In genomic region chr10:3422282-3422681, GRCh38 we compare ENCODE assay signal across 27 cellular contexts.
DNase-seq lines count a peak whose midpoint lies in the region; ATAC-seq and TF ChIP-seq lines count a peak whose summit lies in the region.
"Had no signal": no experiment of that assay in that cellular context is flagged by ENCODE, and none has a peak within 500 bp of the region (broad histone marks: within the 10 kb centered on the region; RNA-seq: fewer than 3 reads in every experiment).

No MANE protein-coding gene starts in this region.

- peak; percentile 52 for ATAC-seq in DND-41 (ENCODE audit: insufficient read depth, low read depth)
- ATAC-seq in activated T-helper 17 cell treated with anti-CD3 and anti-CD28 coated beads, Interleukin-2, amount 50 U/mL, for 72 hours (replicated peaks) = no peak
- no peak for ATAC-seq in natural killer cell treated with Interleukin-12 subunit alpha and Interleukin-12 subunit beta and Interleukin-15 and Interleukin-18, amount 100 ng/mL, for 72 hours
- ATAC-seq in HG03432 (IDR thresholded peaks at IDR 0.05; ENCODE audit: unreplicated experiment) = no peak
- no peak for ATAC-seq in HG03457 (IDR thresholded peaks at IDR 0.05; ENCODE audit: unreplicated experiment)
- ATAC-seq: HCT116, HepG2, K562, PC-3 had no signal

- no peaks in the 10 kb centered on the region for H3K27me3 ChIP-seq in A673 (replicated peaks; ENCODE audit: insufficient read depth, low read depth, low read length, poor library complexity)
- H3K27me3 ChIP-seq in DND-41 (ENCODE audit: insufficient read depth, low read length, poor library complexity) = no peaks in the 10 kb centered on the region

- no peaks in the 10 kb centered on the region for H3K9me3 ChIP-seq in A673 (ENCODE audit: low read depth, low read length, poor library complexity, severe bottlenecking)
- no peaks in the 10 kb centered on the region for H3K9me3 ChIP-seq in DND-41 (ENCODE audit: insufficient read depth, low read length, severe bottlenecking)
- H3K9me3 ChIP-seq: A549, SK-N-SH had no signal

- H3K4me1 ChIP-seq in A673 (ENCODE audit: insufficient read depth, low read length, poor library complexity, severe bottlenecking) (peaks cover 43% of the 10 kb centered on the region), DND-41 (ENCODE audit: insufficient read depth, low read length) (peaks cover 20% of the 10 kb centered on the region)

- H3K9ac ChIP-seq in DND-41 (ENCODE audit: low read depth, low read length) = no peak overlapping the region
- H3K9ac ChIP-seq: SK-N-SH had no signal

- H3K27ac Mint-ChIP-seq in activated T-helper 17 cell treated with anti-CD3 and anti-CD28 coated beads, Interleukin-2, amount 50 U/mL, for 72 hours = peak overlapping the region; percentile 39
- H3K27ac Mint-ChIP-seq in natural killer cell treated with Interleukin-12 subunit alpha and Interleukin-12 subunit beta and Interleukin-15 and Interleukin-18, amount 100 ng/mL, for 72 hours = peak overlapping the region; percentile 57 to 60
- H3K27ac Mint-ChIP-seq in CD14-positive monocyte = no peak overlapping the region

- no peak overlapping the region for H3K4me3 ChIP-seq in A673 (ENCODE audit: low read depth, low read length, poor library complexity, severe bottlenecking)
- H3K4me3 ChIP-seq in DND-41 (ENCODE audit: low read depth in 1 of 2, low read length in 2 of 2) = no peak overlapping the region
- H3K4me3 ChIP-seq: A549, K562 had no signal

- no peak overlapping the region for H2AFZ ChIP-seq in DND-41 (ENCODE audit: low read depth, low read length)

- no peak for TF ChIP-seq CTCF in A673 (conservative IDR thresholded peaks at IDR 0.05; ENCODE audit: low read depth, low read length)
- TF ChIP-seq CTCF in DND-41 (IDR thresholded peaks at IDR 0.05; ENCODE audit: borderline replicate concordance, extremely low read depth, low read length, poor library complexity, severe bottlenecking) = no peak
- TF ChIP-seq CTCF in CD14-positive monocyte (IDR thresholded peaks at IDR 0.05) = no peak

- DNase-seq in A673 (ENCODE audit: low spot score) (no peak), DND-41 (peak; percentile 30), CD14-positive monocyte (ENCODE audit: low spot score) (no peak)
- DNase-seq in natural killer cell treated with Interleukin-12 subunit alpha and Interleukin-12 subunit beta and Interleukin-15 and Interleukin-18, amount 100 ng/mL, for 72 hours (ENCODE audit: low spot score) = no peak
- DNase-seq: C1 segment of cervical spinal cord; CD8-positive, alpha-beta memory T cell; DMS 273 treated with DMSO at 0.1 percent for 48 hours; DMS79; GF-D8; Kasumi-1; NCI-H1092 treated with DMSO at 0.1 percent for 48 hours; NCI-H1436; NCI-H187; NCI-H2081 treated with DMSO at 0.1 percent for 48 hours; NCI-H2171; NCI-H226; NCI-H510A treated with DMSO at 0.1 percent for 48 hours; NCI-H774; PC-3; SK-N-SH had no signal

- H4K20me1 ChIP-seq in DND-41 (ENCODE audit: insufficient read depth, low read length) = no peaks in the 10 kb centered on the region

- peak overlapping the region; percentile 8 for H3K27ac ChIP-seq in A673 (ENCODE audit: low read depth, low read length, poor library complexity, severe bottlenecking)
- H3K27ac ChIP-seq in DND-41 (ENCODE audit: low read length) = no peak overlapping the region
- H3K27ac ChIP-seq: A549 had no signal

- peaks cover 22% of the 10 kb centered on the region for H3K4me1 Mint-ChIP-seq in activated T-helper 17 cell treated with anti-CD3 and anti-CD28 coated beads, Interleukin-2, amount 50 U/mL, for 72 hours
- H3K4me1 Mint-ChIP-seq in natural killer cell treated with Interleukin-12 subunit alpha and Interleukin-12 subunit beta and Interleukin-15 and Interleukin-18, amount 100 ng/mL, for 72 hours (ENCODE audit: low read depth in 2 of 2) = peaks cover 22 to 57% of the 10 kb centered on the region in 2 donors
- H3K4me1 Mint-ChIP-seq in CD14-positive monocyte = peaks cover 20% of the 10 kb centered on the region

- no peaks in the 10 kb centered on the region for H3K27me3 Mint-ChIP-seq in activated T-helper 17 cell treated with anti-CD3 and anti-CD28 coated beads, Interleukin-2, amount 50 U/mL, for 72 hours
- H3K27me3 Mint-ChIP-seq in natural killer cell treated with Interleukin-12 subunit alpha and Interleukin-12 subunit beta and Interleukin-15 and Interleukin-18, amount 100 ng/mL, for 72 hours = peaks cover 0 to 15% of the 10 kb centered on the region in 2 donors
- H3K27me3 Mint-ChIP-seq in CD14-positive monocyte (ENCODE audit: low read depth in 3 of 3) = peaks cover 0 to 12% (median 9%) of the 10 kb centered on the region in 3 donors

- CTCF ChIA-PET in A673 (lab: Charles Lee) = no interaction called here

- POLR2A ChIA-PET in A673 (lab: Charles Lee; ENCODE audit: low non-redundant PET) = no interaction called here

- intact Hi-C loops in A673 (cut with micrococcal nuclease; ENCODE audit: unreplicated experiment) (no loop called here), CD14-positive monocyte (cut with micrococcal nuclease) (no loop called here)

- H3K4me3 Mint-ChIP-seq in activated T-helper 17 cell treated with anti-CD3 and anti-CD28 coated beads, Interleukin-2, amount 50 U/mL, for 72 hours = peak overlapping the region; percentile 44
- H3K4me3 Mint-ChIP-seq in natural killer cell treated with Interleukin-12 subunit alpha and Interleukin-12 subunit beta and Interleukin-15 and Interleukin-18, amount 100 ng/mL, for 72 hours = peak overlapping the region; percentile 68
- no peak overlapping the region for H3K4me3 Mint-ChIP-seq in CD14-positive monocyte

- no TSS peak for BruUV-seq in A673 (replicated peaks; lab: Mats Ljungman, UMichigan)

- H3K36me3 ChIP-seq in A673 (ENCODE audit: insufficient read depth, low read length, poor library complexity, severe bottlenecking) = no peaks in the 10 kb centered on the region
- no peaks in the 10 kb centered on the region for H3K36me3 ChIP-seq in DND-41 (ENCODE audit: insufficient read depth, low read length)

- H3K9me3 Mint-ChIP-seq in activated T-helper 17 cell treated with anti-CD3 and anti-CD28 coated beads, Interleukin-2, amount 50 U/mL, for 72 hours = no peaks in the 10 kb centered on the region
- H3K9me3 Mint-ChIP-seq in natural killer cell treated with Interleukin-12 subunit alpha and Interleukin-12 subunit beta and Interleukin-15 and Interleukin-18, amount 100 ng/mL, for 72 hours = no peaks in the 10 kb centered on the region
- H3K9me3 Mint-ChIP-seq in CD14-positive monocyte = no peaks in the 10 kb centered on the region

- H3K4me2 ChIP-seq in DND-41 (ENCODE audit: insufficient read depth, low read length) = no peak overlapping the region
- H3K4me2 ChIP-seq: A549, SK-N-SH had no signal

- no peaks in the 10 kb centered on the region for H3K79me2 ChIP-seq in DND-41 (ENCODE audit: insufficient read depth, low read length)

- no peaks in the 10 kb centered on the region for H3K36me3 Mint-ChIP-seq in activated T-helper 17 cell treated with anti-CD3 and anti-CD28 coated beads, Interleukin-2, amount 50 U/mL, for 72 hours (ENCODE audit: low read depth)
- no peaks in the 10 kb centered on the region for H3K36me3 Mint-ChIP-seq in natural killer cell treated with Interleukin-12 subunit alpha and Interleukin-12 subunit beta and Interleukin-15 and Interleukin-18, amount 100 ng/mL, for 72 hours
- H3K36me3 Mint-ChIP-seq in CD14-positive monocyte = no peaks in the 10 kb centered on the region
- H3K36me3 Mint-ChIP-seq: CD8-positive, alpha-beta memory T cell had no signal

Comparison
In these comparisons a context has a peak if more than half of its experiments do, and no peak if none do; other contexts are left out.
1. H3K27ac Mint-ChIP-seq: peak in activated T-helper 17 cell treated with anti-CD3 and anti-CD28 coated beads, Interleukin-2, amount 50 U/mL, for 72 hours (single experiment) and natural killer cell treated with Interleukin-12 subunit alpha and Interleukin-12 subunit beta and Interleukin-15 and Interleukin-18, amount 100 ng/mL, for 72 hours (2 of 2); none in CD14-positive monocyte (0 of 7).
2. H3K4me3 Mint-ChIP-seq: peak in activated T-helper 17 cell treated with anti-CD3 and anti-CD28 coated beads, Interleukin-2, amount 50 U/mL, for 72 hours (single experiment) and natural killer cell treated with Interleukin-12 subunit alpha and Interleukin-12 subunit beta and Interleukin-15 and Interleukin-18, amount 100 ng/mL, for 72 hours (single experiment); none in CD14-positive monocyte (0 of 2).